ENCODE assay signal across 8 cellular contexts in the genomic region with DNA sequence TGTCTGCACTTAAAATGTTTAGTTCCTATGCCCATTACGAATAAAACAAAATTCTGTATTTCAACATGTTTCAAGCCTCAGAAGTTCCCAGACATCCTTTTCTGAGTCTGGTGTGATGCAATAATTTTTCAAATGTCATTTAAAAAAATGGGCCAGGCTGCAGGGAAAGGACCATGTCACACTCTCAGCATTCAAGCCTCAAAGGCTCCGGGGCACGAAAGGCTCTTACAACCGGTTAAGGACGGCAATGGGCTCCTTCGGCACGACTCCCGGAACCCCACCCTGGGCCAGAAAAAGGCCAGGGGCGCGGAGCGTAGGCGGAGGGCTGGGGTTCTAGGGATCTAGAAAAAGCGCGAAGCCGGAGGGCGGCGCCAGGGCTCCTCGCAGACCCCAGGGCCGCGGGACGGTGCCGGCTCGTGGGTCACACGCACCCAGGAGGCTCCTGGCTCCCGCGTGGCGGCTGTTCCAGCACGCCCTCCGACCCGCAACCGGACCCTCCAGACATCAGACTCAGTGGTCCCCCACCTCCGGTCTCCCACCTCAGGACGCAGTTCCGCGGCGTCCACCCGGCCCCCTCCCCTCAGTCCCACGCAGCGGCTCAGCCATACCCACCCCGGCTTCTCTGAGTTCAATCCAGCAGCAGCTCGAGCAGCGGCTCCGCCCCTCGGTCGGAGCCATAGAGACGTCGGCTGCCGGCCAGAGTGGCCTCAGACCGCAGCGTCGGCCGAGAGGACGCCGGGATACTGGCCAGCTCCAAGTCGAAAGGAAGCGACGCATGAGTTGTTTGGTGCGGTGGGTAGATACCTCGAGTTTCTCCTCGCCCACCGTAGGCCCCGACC. TPM values are rescaled to one million over a fixed set of nuclear protein-coding genes. Genes with fewer than 3 reads are reported as not detected.
DNase-seq lines count a peak whose midpoint lies in the region; ATAC-seq lines count a peak whose summit lies in the region.

A gene with protein sequence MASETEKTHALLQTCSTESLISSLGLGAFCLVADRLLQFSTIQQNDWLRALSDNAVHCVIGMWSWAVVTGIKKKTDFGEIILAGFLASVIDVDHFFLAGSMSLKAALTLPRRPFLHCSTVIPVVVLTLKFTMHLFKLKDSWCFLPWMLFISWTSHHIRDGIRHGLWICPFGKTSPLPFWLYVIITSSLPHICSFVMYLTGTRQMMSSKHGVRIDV (minus strand): TSS at position 656 of the 839 bp plus-strand sequence. CDS start 29,896 bp downstream, outside the sequence.

- H3K36me3 ChIP-seq in mesenchymal stem cell (ENCODE audit: control insufficient read depth in 1 of 2, insufficient read depth in 2 of 2, low read depth in 1 of 2, low read length in 2 of 2) = peaks cover 0 to 5% of the 10 kb centered on the region in 2 experiments

- H3K14ac ChIP-seq in mesenchymal stem cell (ENCODE audit: low read length in 2 of 2) = peak within 1 kb of the TSS in 1 of 2 experiments; percentile 73

- H3K27ac ChIP-seq in mesenchymal stem cell (ENCODE audit: low read length, poor library complexity, severe bottlenecking) = peak within 1 kb of the TSS; percentile 95

- H2BK120ac ChIP-seq in mesenchymal stem cell (ENCODE audit: low read depth, low read length) = peak within 1 kb of the TSS; percentile 86

- peak; percentile 74 for ATAC-seq in GM19468 (IDR thresholded peaks at IDR 0.05; ENCODE audit: extremely low read depth, unreplicated experiment)
- ATAC-seq in effector memory CD8-positive, alpha-beta T cell (replicated peaks) = peak; percentile 84

- H3K4me1 ChIP-seq in mesenchymal stem cell (ENCODE audit: control insufficient read depth, insufficient read depth, low read depth, low read length) = no peaks in the 10 kb centered on the region

- H2AK5ac ChIP-seq in mesenchymal stem cell (ENCODE audit: low read length, severe bottlenecking) = no peak within 1 kb of the TSS

- peak within 1 kb of the TSS; percentile 86 for H4K8ac ChIP-seq in mesenchymal stem cell (ENCODE audit: low read length)

- H4K91ac ChIP-seq in mesenchymal stem cell (ENCODE audit: low read length) = peak within 1 kb of the TSS; percentile 89

- peak within 1 kb of the TSS in 1 of 2 experiments; percentile 73 for H2BK12ac ChIP-seq in mesenchymal stem cell (ENCODE audit: low read length in 2 of 2)

- WGBS in mesenchymal stem cell = under 1% methylated on average over 49 of the region's 62 CpGs

- H2BK5ac ChIP-seq in mesenchymal stem cell (ENCODE audit: low read depth, low read length, poor library complexity, severe bottlenecking) = peak within 1 kb of the TSS; percentile 76

- H2AFZ ChIP-seq in mesenchymal stem cell (ENCODE audit: low read depth, low read length) = peak within 1 kb of the TSS; percentile 97

- DNase-seq in CMK (ENCODE audit: low read depth) (peak; percentile 84), HS-5 (ENCODE audit: low read depth) (peak; percentile 91), NOMO-1 treated with DMSO at 0.1 percent for 48 hours (lab: John Stamatoyannopoulos, UW; ENCODE audit: unreplicated experiment) (peak; percentile 97), mesenchymal stem cell (peak; percentile 95)
- peak; percentile 74 to 78 for DNase-seq in activated CD8-positive, alpha-beta memory T cell treated with anti-CD3 and anti-CD28 coated beads for 4 hours (ENCODE audit: low read depth in 2 of 2)
- DNase-seq in effector memory CD8-positive, alpha-beta T cell = peak; percentile 72 to 73 (median 72)
- DNase-seq in stimulated activated CD8-positive, alpha-beta memory T cell treated with anti-CD3 and anti-CD28 coated beads, Interleukin-12 subunit alpha, Interleukin-12 subunit beta, amount 100 ng/mL, for 4 hours (ENCODE audit: low read depth) = peak; percentile 78

- H3K4me3 ChIP-seq in mesenchymal stem cell (ENCODE audit: insufficient read depth in 1 of 2, low read depth in 1 of 2, low read length in 2 of 2) = peak within 1 kb of the TSS; percentile 82 to 84

- no peaks in the 10 kb centered on the region for H3K27me3 ChIP-seq in mesenchymal stem cell (ENCODE audit: control insufficient read depth in 1 of 2, insufficient read depth in 1 of 2, low read length in 2 of 2)

- peak within 1 kb of the TSS; percentile 93 for H2BK15ac ChIP-seq in mesenchymal stem cell (ENCODE audit: low read depth, poor library complexity, severe bottlenecking)

- H3K79me1 ChIP-seq in mesenchymal stem cell (replicated peaks; ENCODE audit: low read length, poor library complexity, severe bottlenecking) = peaks cover 3% of the 10 kb centered on the region

- H3K27ac Mint-ChIP-seq in effector memory CD8-positive, alpha-beta T cell = peak within 1 kb of the TSS; percentile 96 to 99

- H3K18ac ChIP-seq in mesenchymal stem cell (ENCODE audit: low read depth in 1 of 2, low read length in 2 of 2) = peak within 1 kb of the TSS; percentile 95 to 98

- H3K9me3 Mint-ChIP-seq in effector memory CD8-positive, alpha-beta T cell = no peaks in the 10 kb centered on the region

- peak within 1 kb of the TSS; percentile 22 to 34 for H3K23ac ChIP-seq in mesenchymal stem cell (ENCODE audit: low read length in 2 of 2)

- H3K36me3 Mint-ChIP-seq in effector memory CD8-positive, alpha-beta T cell (ENCODE audit: insufficient read depth) = peaks cover 17% of the 10 kb centered on the region

- H3K4me1 Mint-ChIP-seq in effector memory CD8-positive, alpha-beta T cell (ENCODE audit: low read depth in 2 of 2) = peaks cover 11 to 29% of the 10 kb centered on the region in 2 donors

- peak within 1 kb of the TSS; percentile 80 for H3K4me2 ChIP-seq in mesenchymal stem cell (ENCODE audit: low read length, poor library complexity, severe bottlenecking)

- H3K4me3 Mint-ChIP-seq in effector memory CD8-positive, alpha-beta T cell = peak within 1 kb of the TSS; percentile 86 to 90

- peak within 1 kb of the TSS; percentile 92 to 96 for H3K4ac ChIP-seq in mesenchymal stem cell (ENCODE audit: low read depth in 1 of 2, low read length in 2 of 2)

- peak within 1 kb of the TSS; percentile 100 for H3K9ac ChIP-seq in mesenchymal stem cell (ENCODE audit: low read length)

- H3K9me3 ChIP-seq in mesenchymal stem cell (ENCODE audit: control insufficient read depth, low read length) = no peaks in the 10 kb centered on the region

- H3K27me3 Mint-ChIP-seq in effector memory CD8-positive, alpha-beta T cell = no peaks in the 10 kb centered on the region

RNA-seq across cellular contexts. Expression of the gene that starts here (rescaled TPM):
- 11.5 TPM for polyA plus RNA-seq in mesenchymal stem cell (2013, experiment 1 of 2)
- 12.4 TPM for polyA plus RNA-seq in mesenchymal stem cell (2013, experiment 2 of 2)

Comparison
In these comparisons a context has a peak if more than half of its experiments do, and no peak if none do; other contexts are left out.
1. Peak in every context shown above with its lines: DNase-seq, ATAC-seq, H3K4me3 ChIP-seq and H3K27ac ChIP-seq.